Comparison of ENCODE assay signal across 8 cellular contexts in genomic region chr19:18044825-18045304, GRCh38. TPM values are rescaled to one million over a fixed set of nuclear protein-coding genes. Genes with fewer than 3 reads are reported as not detected.
DNase-seq lines count a peak whose midpoint lies in the region; ATAC-seq and TF ChIP-seq lines count a peak whose summit lies in the region.

No MANE protein-coding gene starts in this region.

- DNase-seq in CD4-positive, CD25-positive, alpha-beta regulatory T cell, result peak; percentile 64 to 96 (median 78)
- peak; percentile 93 for DNase-seq in RPMI7951 (ENCODE audit: low read depth)
- DNase-seq in activated T-helper 9 cell treated with anti-CD3 and anti-CD28 coated beads, Interleukin-2, amount 50 U/mL, for 16 hours (ENCODE audit: low read depth), result peak; percentile 80
- DNase-seq in Right ventricle myocardium superior, result peak; percentile 84
- peak; percentile 72 to 85 for DNase-seq in psoas muscle
- peak; percentile 89 for DNase-seq in upper lobe of right lung

- peak overlapping the region; percentile 84 to 94 (median 86) for H3K4me3 Mint-ChIP-seq in CD4-positive, CD25-positive, alpha-beta regulatory T cell

- peak overlapping the region; percentile 90 to 97 (median 94) for H3K27ac Mint-ChIP-seq in CD4-positive, CD25-positive, alpha-beta regulatory T cell

- H3K9me3 Mint-ChIP-seq in CD4-positive, CD25-positive, alpha-beta regulatory T cell, result no peaks in the 10 kb centered on the region

- H3K27ac ChIP-seq in CD4-positive, CD25-positive, alpha-beta regulatory T cell (ENCODE audit: insufficient read depth, low read length, poor library complexity, severe bottlenecking), result peak overlapping the region; percentile 68
- H3K27ac ChIP-seq in psoas muscle, result peak overlapping the region; percentile 90
- H3K27ac ChIP-seq in upper lobe of right lung, result peak overlapping the region; percentile 78

- H3K27me3 Mint-ChIP-seq in CD4-positive, CD25-positive, alpha-beta regulatory T cell, result no peaks in the 10 kb centered on the region

- H3K36me3 Mint-ChIP-seq in CD4-positive, CD25-positive, alpha-beta regulatory T cell, result no peaks in the 10 kb centered on the region

- H3K9me3 ChIP-seq in CD4-positive, CD25-positive, alpha-beta regulatory T cell (ENCODE audit: control insufficient read depth in 2 of 2, low read length in 2 of 2), result no peaks in the 10 kb centered on the region
- peaks cover 14% of the 10 kb centered on the region for H3K9me3 ChIP-seq in psoas muscle
- no peaks in the 10 kb centered on the region for H3K9me3 ChIP-seq in upper lobe of right lung

- H3K4me1 ChIP-seq in CD4-positive, CD25-positive, alpha-beta regulatory T cell (ENCODE audit: control insufficient read depth, insufficient read depth, low read length, poor library complexity, severe bottlenecking), result peaks cover 26% of the 10 kb centered on the region
- H3K4me1 ChIP-seq in psoas muscle (peaks cover 32% of the 10 kb centered on the region), upper lobe of right lung (peaks cover 21% of the 10 kb centered on the region)

- no peak for TF ChIP-seq CTCF in psoas muscle (IDR thresholded peaks at IDR 0.05)
- no peak for TF ChIP-seq CTCF in upper lobe of right lung (IDR thresholded peaks at IDR 0.05)

- H3K36me3 ChIP-seq in CD4-positive, CD25-positive, alpha-beta regulatory T cell (ENCODE audit: control insufficient read depth, insufficient read depth, low read length), result no peaks in the 10 kb centered on the region
- no peaks in the 10 kb centered on the region for H3K36me3 ChIP-seq in psoas muscle (ENCODE audit: insufficient read depth in 1 of 2, low read depth in 1 of 2)
- no peaks in the 10 kb centered on the region for H3K36me3 ChIP-seq in upper lobe of right lung

- ATAC-seq in CD4-positive, CD25-positive, alpha-beta regulatory T cell (ENCODE audit: low read depth in 2 of 2), result peak; percentile 96
- ATAC-seq in GM19397 (IDR thresholded peaks at IDR 0.05; ENCODE audit: unreplicated experiment) (peak; percentile 96), HG03520 (IDR thresholded peaks at IDR 0.05; ENCODE audit: unreplicated experiment) (peak; percentile 64), Right ventricle myocardium superior (ENCODE audit: poor library complexity) (peak; percentile 75), psoas muscle (peak; percentile 79 to 86 (median 82)), upper lobe of right lung (peak; percentile 91)

- intact Hi-C loops in Right ventricle myocardium superior (cut with DNase I), result no loop called here
- intact Hi-C loops in psoas muscle (cut with DNase I), result no loop called here
- intact Hi-C loops in upper lobe of right lung (cut with DNase I), result no loop called here

- H3K4me1 Mint-ChIP-seq in CD4-positive, CD25-positive, alpha-beta regulatory T cell, result peaks cover 5 to 52% (median 18%) of the 10 kb centered on the region in 4 donors

- H3K4me3 ChIP-seq in CD4-positive, CD25-positive, alpha-beta regulatory T cell (ENCODE audit: low read depth, low read length), result peak overlapping the region; percentile 58
- H3K4me3 ChIP-seq in psoas muscle (peak overlapping the region; percentile 62), upper lobe of right lung (peak overlapping the region; percentile 42)

- H3K27me3 ChIP-seq in CD4-positive, CD25-positive, alpha-beta regulatory T cell (ENCODE audit: control insufficient read depth, insufficient read depth, low read length), result no peaks in the 10 kb centered on the region
- H3K27me3 ChIP-seq in psoas muscle (ENCODE audit: insufficient read depth in 3 of 3, low read length in 2 of 3) (no peaks in the 10 kb centered on the region), upper lobe of right lung (no peaks in the 10 kb centered on the region)

- 3 to 7% (median 3%) methylated on average over 8 to 12 of the region's 12 CpGs for WGBS in psoas muscle, 3 donors

RNA-seq across cellular contexts. Expression of gene ARRDC2, which starts 36.9 kb away (rescaled TPM):
- 151 TPM for total RNA-seq in CD4-positive, CD25-positive, alpha-beta regulatory T cell
- 10 to 100 TPM; 25.9 to 42.7 (median 36.2) TPM for polyA plus RNA-seq in CD4-positive, CD25-positive, alpha-beta regulatory T cell
- 8.8 and 11.3 TPM in 2 replicates for total RNA-seq in RPMI7951 (2014; rRNA removed; shearing (Covaris generic))
- total RNA-seq in Right ventricle myocardium superior (19.1 TPM), psoas muscle (100 to 1,000 TPM in 2 of 4 donors, 10 to 100 TPM in 2; 43.4 to 399 (median 98.4) TPM), upper lobe of right lung (82.7 TPM)
- 100 to 1,000 TPM; 173 to 294 (median 281) TPM for polyA plus RNA-seq in psoas muscle

RNA-seq across cellular contexts. Expression of gene IL12RB1, which starts 41.9 kb away (rescaled TPM):
- 60.4 TPM for total RNA-seq in CD4-positive, CD25-positive, alpha-beta regulatory T cell
- 10 to 100 TPM; 34.9 to 53.2 (median 46.3) TPM for polyA plus RNA-seq in CD4-positive, CD25-positive, alpha-beta regulatory T cell
- total RNA-seq in RPMI7951 (2014; rRNA removed; shearing (Covaris generic)), result 2.3 and 4.3 TPM in 2 replicates
- total RNA-seq in Right ventricle myocardium superior (0.75 TPM), psoas muscle (under 1 TPM; 0.15 to 0.53 (median 0.26) TPM), upper lobe of right lung (6.2 TPM)
- under 1 TPM in 2 of 3 donors, not detected in 1; 0.14 to 0.17 TPM for polyA plus RNA-seq in psoas muscle

RNA-seq across cellular contexts. Expression of gene MAST3, which starts 52.7 kb away (rescaled TPM):
- 45.9 TPM for total RNA-seq in CD4-positive, CD25-positive, alpha-beta regulatory T cell
- polyA plus RNA-seq in CD4-positive, CD25-positive, alpha-beta regulatory T cell, result 1 to 10 TPM; 8.1 to 9.0 (median 8.6) TPM
- 2.1 and 2.6 TPM in 2 replicates for total RNA-seq in RPMI7951 (2014; rRNA removed; shearing (Covaris generic))
- total RNA-seq in Right ventricle myocardium superior, result 4.9 TPM
- 1 to 10 TPM; 1.7 to 5.1 (median 3.2) TPM for total RNA-seq in psoas muscle
- 1 to 10 TPM in 1 of 3 donors, under 1 TPM in 2; 0.34 to 2.5 (median 0.96) TPM for polyA plus RNA-seq in psoas muscle
- 23.1 TPM for total RNA-seq in upper lobe of right lung

Comparison
In these comparisons a context has a peak if more than half of its experiments do, and no peak if none do; other contexts are left out.
1. Peak in every context shown above with its lines: DNase-seq, ATAC-seq, H3K4me3 ChIP-seq and H3K27ac ChIP-seq.